Comparison of ENCODE assay signal across 14 cellular contexts in genomic region chr4:122874194-122874593, GRCh38. TPM values are rescaled to one million over a fixed set of nuclear protein-coding genes. Genes with fewer than 3 reads are reported as not detected.
DNase-seq lines count a peak whose midpoint lies in the region; FAIRE-seq and TF ChIP-seq lines count a peak whose summit lies in the region.
"Had no signal": no experiment of that assay in that cellular context is flagged by ENCODE, and none has a peak within 500 bp of the region (broad histone marks: within the 10 kb centered on the region; RNA-seq: fewer than 3 reads in every experiment).

No MANE protein-coding gene starts in this region.

- no peak overlapping the region for H3K27ac ChIP-seq in kidney (ENCODE audit: low read depth in 2 of 2, low read length in 2 of 2)

- no peaks in the 10 kb centered on the region for H3K36me3 ChIP-seq in kidney (ENCODE audit: control insufficient read depth in 1 of 2, insufficient read depth in 2 of 2, low read length in 2 of 2)

- in situ Hi-C loops in ACHN (cut with HindIII; ENCODE audit: low pct_ligation_motif_present, low pct_unique_long_range_greater_than_20kb, low sequenced_read_pairs) (no loop called here), astrocyte of the spinal cord (cut with HindIII; ENCODE audit: low sequenced_read_pairs) (no loop called here)

- intact Hi-C loops in kidney (cut with DNase I), result no loop called here
- intact Hi-C loops in activated CD4-positive, alpha-beta memory T cell treated with anti-CD3 and anti-CD28 coated beads for 36 hours (cut with micrococcal nuclease), result no loop called here

- POLR2A ChIA-PET in activated CD4-positive, alpha-beta memory T cell treated with anti-CD3 and anti-CD28 coated beads for 36 hours (lab: Charles Lee), result no interaction called here

- peaks cover 31% of the 10 kb centered on the region for H3K27me3 Mint-ChIP-seq in activated CD4-positive, alpha-beta memory T cell treated with anti-CD3 and anti-CD28 coated beads for 36 hours

- CTCF ChIA-PET in activated CD4-positive, alpha-beta memory T cell treated with anti-CD3 and anti-CD28 coated beads for 36 hours (lab: Charles Lee), result interaction anchor here (1.3 kb wide), 1 partner anchor 117 kb away, joined by 4 read pairs; no protein-coding TSS in a partner anchor

- TF ChIP-seq CTCF in astrocyte of the spinal cord (IDR thresholded peaks at IDR 0.05; ENCODE audit: low read depth, low read length) (no peak), kidney (IDR thresholded peaks at IDR 0.05; ENCODE audit: borderline replicate concordance, extremely low read depth, insufficient read depth) (no peak)

- no peak overlapping the region for H3K9ac ChIP-seq in kidney (ENCODE audit: low read length in 2 of 2)

- no peaks in the 10 kb centered on the region for H3K9me3 ChIP-seq in kidney (ENCODE audit: control insufficient read depth in 1 of 2, low read length in 2 of 2)

- H3K4me3 ChIP-seq in astrocyte of the spinal cord (ENCODE audit: low read depth, low read length), result no peak overlapping the region
- no peak overlapping the region for H3K4me3 ChIP-seq in kidney (ENCODE audit: low read length in 2 of 2)

- no peak overlapping the region for H3K27ac Mint-ChIP-seq in activated CD4-positive, alpha-beta memory T cell treated with anti-CD3 and anti-CD28 coated beads for 36 hours
- H3K27ac Mint-ChIP-seq: B cell had no signal

- H3K4me1 Mint-ChIP-seq in activated CD4-positive, alpha-beta memory T cell treated with anti-CD3 and anti-CD28 coated beads for 36 hours (ENCODE audit: low read depth), result no peaks in the 10 kb centered on the region
- H3K4me1 Mint-ChIP-seq: B cell had no signal

- no peaks in the 10 kb centered on the region for H3K9me3 Mint-ChIP-seq in activated CD4-positive, alpha-beta memory T cell treated with anti-CD3 and anti-CD28 coated beads for 36 hours

- FAIRE-seq in kidney (lab: Jason Lieb, UNC), result peak; percentile 3

- DNase-seq in ACHN (peak; percentile 81), LHCN-M2 (ENCODE audit: low read depth) (peak; percentile 80), astrocyte of the spinal cord (ENCODE audit: low read depth, low spot score) (peak; percentile 82), kidney (no peak), NCI-H2081 treated with DMSO at 0.1 percent for 48 hours (lab: John Stamatoyannopoulos, UW) (no peak), NCI-H510A (lab: John Stamatoyannopoulos, UW) (no peak), cerebellar nuclear complex (lab: John Stamatoyannopoulos, UW) (no peak)
- no peak for DNase-seq in activated CD4-positive, alpha-beta memory T cell treated with anti-CD3 and anti-CD28 coated beads for 36 hours
- DNase-seq: activated CD4-positive, alpha-beta T cell treated with anti-CD3 and anti-CD28 coated beads, Interleukin-2, amount 50 U/mL, for 4 hours; activated naive CD4-positive, alpha-beta T cell treated with anti-CD3 and anti-CD28 coated beads, Interleukin-2, amount 50 U/mL, for 16 hours; midbrain; NCI-H1930; stimulated activated CD8-positive, alpha-beta memory T cell treated with anti-CD3 and anti-CD28 coated beads, Interleukin-4, amount 100 ng/mL, for 48 hours had no signal

- no peak overlapping the region for H3K4me3 Mint-ChIP-seq in activated CD4-positive, alpha-beta memory T cell treated with anti-CD3 and anti-CD28 coated beads for 36 hours
- H3K4me3 Mint-ChIP-seq: B cell had no signal

- H3K36me3 Mint-ChIP-seq in activated CD4-positive, alpha-beta memory T cell treated with anti-CD3 and anti-CD28 coated beads for 36 hours, result no peaks in the 10 kb centered on the region

- H3K4me1 ChIP-seq in kidney (ENCODE audit: control insufficient read depth in 1 of 2, insufficient read depth in 1 of 2, low read depth in 1 of 2, low read length in 2 of 2), result no peaks in the 10 kb centered on the region

RNA-seq across cellular contexts. Expression of gene FGF2, which starts 47.6 kb away (rescaled TPM):
- total RNA-seq in LHCN-M2 (2014; rRNA removed), result 14.6 and 15.0 TPM in 2 replicates
- 8.8 TPM for polyA plus RNA-seq in LHCN-M2 (2012)
- total RNA-seq in kidney, result 16.9 TPM
- 2.3 TPM for polyA plus RNA-seq in kidney (ENCODE audit: insufficient read depth, low read depth, low replicate concordance)
- total RNA-seq in activated CD4-positive, alpha-beta memory T cell treated with anti-CD3 and anti-CD28 coated beads for 36 hours, result under 1 TPM; 0.36 to 0.56 TPM
- total RNA-seq: B cell had no signal

RNA-seq across cellular contexts. Expression of gene NUDT6, which starts 48.2 kb away (rescaled TPM):
- 11.3 and 14.1 TPM in 2 replicates for total RNA-seq in LHCN-M2 (2014; rRNA removed)
- 7.5 TPM for polyA plus RNA-seq in LHCN-M2 (2012)
- total RNA-seq in kidney, result 10.1 TPM
- polyA plus RNA-seq in kidney (ENCODE audit: insufficient read depth, low read depth, low replicate concordance), result 32.4 TPM
- total RNA-seq in activated CD4-positive, alpha-beta memory T cell treated with anti-CD3 and anti-CD28 coated beads for 36 hours, result 1 to 10 TPM; 5.1 to 6.2 TPM

Comparison
In these comparisons a context has a peak if more than half of its experiments do, and no peak if none do; other contexts are left out.
1. DNase-seq: peak in ACHN (single experiment), LHCN-M2 (single experiment) and astrocyte of the spinal cord (single experiment); none in kidney (single experiment), activated CD4-positive, alpha-beta memory T cell treated with anti-CD3 and anti-CD28 coated beads for 36 hours (single experiment), NCI-H2081 treated with DMSO at 0.1 percent for 48 hours (single experiment), NCI-H510A (single experiment) and cerebellar nuclear complex (0 of 2).
2. RNA of gene FGF2, which starts 47.6 kb away (total RNA-seq): 16.9 TPM in kidney (single experiment) and 14.6 to 15.0 TPM in LHCN-M2; 0.36 to 0.56 TPM in activated CD4-positive, alpha-beta memory T cell treated with anti-CD3 and anti-CD28 coated beads for 36 hours; every median in the first group is over 10 times any median in the second.